9 cellular contexts compared by ENCODE assay signal in genomic region chr12:1533205-1533601, GRCh38.
A peak's percentile ranks its signal among the peaks of the same experiment; 100 is the strongest.
DNase-seq lines count a peak whose midpoint lies in the region; ATAC-seq and TF ChIP-seq lines count a peak whose summit lies in the region.
"Had no signal": no experiment of that assay in that cellular context is flagged by ENCODE, and none has a peak within 500 bp of the region (broad histone marks: within the 10 kb centered on the region; RNA-seq: fewer than 3 reads in every experiment).

No MANE protein-coding gene starts in this region.

- H3K9me3 ChIP-seq in OCI-LY3 (ENCODE audit: insufficient read depth, low read length): no peaks in the 10 kb centered on the region
- no peaks in the 10 kb centered on the region for H3K9me3 ChIP-seq in effector memory CD4-positive, alpha-beta T cell (ENCODE audit: control insufficient read depth, low read length)
- H3K9me3 ChIP-seq: A549 had no signal

- peak overlapping the region; percentile 24 for H3K27ac ChIP-seq in OCI-LY3 (ENCODE audit: low read length)
- H3K27ac ChIP-seq in effector memory CD4-positive, alpha-beta T cell (ENCODE audit: insufficient read depth, low read length, poor library complexity, severe bottlenecking): no peak overlapping the region
- H3K27ac ChIP-seq: A549 had no signal

- peak; percentile 66 to 68 for DNase-seq in NCI-H526 (lab: John Stamatoyannopoulos, UW)
- no peak for DNase-seq in NCI-H526 treated with DMSO at 0.1 percent for 48 hours (lab: John Stamatoyannopoulos, UW)
- DNase-seq in effector memory CD4-positive, alpha-beta T cell: no peak
- no peak for DNase-seq in posterior cingulate gyrus
- DNase-seq in dedifferentiated amniotic fluid mesenchymal stem cell (ENCODE audit: extremely low spot score): no peak

- peak overlapping the region; percentile 63 for H3K9ac ChIP-seq in OCI-LY3 (ENCODE audit: low read length)

- intact Hi-C loops in posterior cingulate gyrus (cut with DNase I): no loop called here

- ATAC-seq in GM21825 (IDR thresholded peaks at IDR 0.05; ENCODE audit: unreplicated experiment) (peak; percentile 11), HG02973 (IDR thresholded peaks at IDR 0.05; ENCODE audit: unreplicated experiment) (no peak)

- H4K20me1 ChIP-seq in OCI-LY3 (ENCODE audit: insufficient read depth, low read length): peaks cover 5% of the 10 kb centered on the region; the same call in 1 of the 2 replicates

- peak overlapping the region; percentile 84 for H3K4me2 ChIP-seq in OCI-LY3 (ENCODE audit: low read length)
- H3K4me2 ChIP-seq: A549 had no signal

- no peaks in the 10 kb centered on the region for H3K36me3 ChIP-seq in OCI-LY3 (replicated peaks; ENCODE audit: low read depth, low read length)
- no peaks in the 10 kb centered on the region for H3K36me3 ChIP-seq in effector memory CD4-positive, alpha-beta T cell (ENCODE audit: control insufficient read depth, insufficient read depth, low read length)

- H3K27me3 ChIP-seq in OCI-LY3 (ENCODE audit: low read depth, low read length): peaks cover 8% of the 10 kb centered on the region
- H3K27me3 ChIP-seq in effector memory CD4-positive, alpha-beta T cell (replicated peaks; ENCODE audit: control insufficient read depth, insufficient read depth, low read length, poor library complexity, severe bottlenecking): peaks cover 23% of the 10 kb centered on the region

- H2AFZ ChIP-seq in OCI-LY3 (ENCODE audit: low read depth, low read length): 0 out of 2 replicates have a peak overlapping the region, but pooled peaks have one; percentile 1

- peak; percentile 40 for TF ChIP-seq CTCF in OCI-LY3 (IDR thresholded peaks at IDR 0.05; ENCODE audit: low read depth, low read length)

- H3K79me2 ChIP-seq in OCI-LY3 (ENCODE audit: low read length): peaks cover 70% of the 10 kb centered on the region

- peak overlapping the region; percentile 77 for H3K4me3 ChIP-seq in OCI-LY3 (ENCODE audit: low read length)
- peak overlapping the region; percentile 24 for H3K4me3 ChIP-seq in effector memory CD4-positive, alpha-beta T cell (ENCODE audit: insufficient read depth, low read depth, low read length, poor library complexity, severe bottlenecking)
- H3K4me3 ChIP-seq: A549 had no signal

- peaks cover 44% of the 10 kb centered on the region for H3K4me1 ChIP-seq in OCI-LY3 (ENCODE audit: low read length)
- H3K4me1 ChIP-seq in effector memory CD4-positive, alpha-beta T cell (ENCODE audit: control insufficient read depth, insufficient read depth, low read length, poor library complexity, severe bottlenecking): peaks cover 38% of the 10 kb centered on the region

Comparison
In these comparisons a context has a peak if more than half of its experiments do, and no peak if none do; other contexts are left out.
1. DNase-seq: peak in NCI-H526 (2 of 2); none in NCI-H526 treated with DMSO at 0.1 percent for 48 hours (single experiment), effector memory CD4-positive, alpha-beta T cell (0 of 3), posterior cingulate gyrus (0 of 10) and dedifferentiated amniotic fluid mesenchymal stem cell (single experiment).